12 cellular contexts compared by ENCODE assay signal in the genomic region with DNA sequence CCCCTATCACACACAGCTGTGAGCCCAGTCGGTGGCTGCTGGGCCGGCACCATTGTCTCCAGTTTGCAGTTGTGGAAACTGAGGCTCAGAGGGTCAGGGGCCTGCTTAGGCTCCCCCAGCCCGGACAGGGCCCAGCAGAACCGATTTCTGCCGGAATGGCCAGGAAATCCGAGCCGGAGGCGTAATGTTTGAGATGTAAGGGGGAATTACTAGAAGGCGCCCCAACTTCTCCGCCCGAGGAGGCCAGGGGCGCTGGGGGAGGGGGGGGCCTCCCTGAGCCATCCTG. TPM values are rescaled to one million over a fixed set of nuclear protein-coding genes. Genes with fewer than 3 reads are reported as not detected.
DNase-seq lines count a peak whose midpoint lies in the region; ATAC-seq and TF ChIP-seq lines count a peak whose summit lies in the region.
"Had no signal": no experiment of that assay in that cellular context is flagged by ENCODE, and none has a peak within 500 bp of the region (broad histone marks: within the 10 kb centered on the region; RNA-seq: fewer than 3 reads in every experiment).

No MANE protein-coding gene starts in this region.

- H3K9ac ChIP-seq in endodermal cell (ENCODE audit: extremely low read depth, low read length, poor library complexity, severe bottlenecking), result no peak overlapping the region
- no peak overlapping the region for H3K9ac ChIP-seq in smooth muscle cell (ENCODE audit: low read depth)

- no peak for DNase-seq in activated T-cell treated with anti-CD3 and anti-CD28 coated beads, Interleukin-2, amount 50 U/mL, for 4 hours
- DNase-seq in activated T-cell treated with anti-CD3 and anti-CD28 coated beads for 4 hours, result no peak
- DNase-seq in Panc1 (ENCODE audit: low read depth, low spot score), result no peak
- DNase-seq in endodermal cell, result no peak
- no peak for DNase-seq in smooth muscle cell (lab: John Stamatoyannopoulos, UW; ENCODE audit: unreplicated experiment)
- DNase-seq in NCI-H524 treated with DMSO at 0.1 percent for 48 hours (lab: John Stamatoyannopoulos, UW), result no peak
- no peak for DNase-seq in 8988T
- DNase-seq: NCI-H1694 treated with DMSO at 0.1 percent for 48 hours, T-helper 9 cell had no signal

- POLR2A ChIA-PET in Panc1 (lab: Charles Lee), result no interaction called here

- no peak overlapping the region for H2AFZ ChIP-seq in smooth muscle cell (ENCODE audit: low read depth)

- TF ChIP-seq CTCF in Panc1 (IDR thresholded peaks at IDR 0.05), result no peak
- no peak for TF ChIP-seq CTCF in endodermal cell (conservative IDR thresholded peaks at IDR 0.05)
- no peak for TF ChIP-seq CTCF in smooth muscle cell (IDR thresholded peaks at IDR 0.05; ENCODE audit: borderline replicate concordance, insufficient read depth, poor library complexity, severe bottlenecking)

- no peak overlapping the region for H3K27ac ChIP-seq in Panc1 (ENCODE audit: low read length)
- no peak overlapping the region for H3K27ac ChIP-seq in endodermal cell (ENCODE audit: low read depth, low read length)
- no peak overlapping the region for H3K27ac ChIP-seq in smooth muscle cell (ENCODE audit: low read depth)

- H3K36me3 ChIP-seq in Panc1 (ENCODE audit: control insufficient read depth, insufficient read depth, low read length) (no peaks in the 10 kb centered on the region), endodermal cell (ENCODE audit: control insufficient read depth, insufficient read depth, low read length) (no peaks in the 10 kb centered on the region), smooth muscle cell (ENCODE audit: low read depth) (no peaks in the 10 kb centered on the region)

- WGBS in endodermal cell (ENCODE audit: insufficient coverage in 1 of 2, insufficient read length in 1 of 2), 2 experiments, result 4 to 13% methylated on average over 9 to 12 of the region's 12 CpGs
- WGBS in smooth muscle cell (ENCODE audit: low lambda C conversion rate), result 25% methylated on average over 10 of the region's 12 CpGs

- peaks cover 22% of the 10 kb centered on the region for H3K4me1 Mint-ChIP-seq in activated T-cell treated with anti-CD3 and anti-CD28 coated beads, Interleukin-2, amount 50 U/mL, for 4 hours (ENCODE audit: low read depth)
- peaks cover 2% of the 10 kb centered on the region for H3K4me1 Mint-ChIP-seq in endodermal cell

- no peaks in the 10 kb centered on the region for H4K20me1 ChIP-seq in smooth muscle cell (ENCODE audit: low read depth)

- H3K27me3 Mint-ChIP-seq in activated T-cell treated with anti-CD3 and anti-CD28 coated beads, Interleukin-2, amount 50 U/mL, for 4 hours (ENCODE audit: low read depth), result peaks cover 5% of the 10 kb centered on the region
- H3K27me3 Mint-ChIP-seq in endodermal cell (ENCODE audit: insufficient read depth), result peaks cover 75% of the 10 kb centered on the region

- peak overlapping the region; percentile 71 for H3K4me3 Mint-ChIP-seq in activated T-cell treated with anti-CD3 and anti-CD28 coated beads, Interleukin-2, amount 50 U/mL, for 4 hours
- peak overlapping the region; percentile 33 for H3K4me3 Mint-ChIP-seq in endodermal cell

- no peaks in the 10 kb centered on the region for H3K9me3 Mint-ChIP-seq in activated T-cell treated with anti-CD3 and anti-CD28 coated beads, Interleukin-2, amount 50 U/mL, for 4 hours
- H3K9me3 Mint-ChIP-seq in endodermal cell, result no peaks in the 10 kb centered on the region

- intact Hi-C loops in Panc1 (cut with micrococcal nuclease; ENCODE audit: unreplicated experiment), result loop anchor here (10.0 kb wide), 1 partner anchor 143 kb away; no protein-coding TSS in a partner anchor

- no peak overlapping the region for H3K27ac Mint-ChIP-seq in endodermal cell

- in situ Hi-C loops in Panc1 (cut with HindIII; ENCODE audit: low pct_unique_long_range_greater_than_20kb, low sequenced_read_pairs), result no loop called here

- no peaks in the 10 kb centered on the region for H3K36me3 Mint-ChIP-seq in activated T-cell treated with anti-CD3 and anti-CD28 coated beads, Interleukin-2, amount 50 U/mL, for 4 hours (ENCODE audit: insufficient read depth)
- no peaks in the 10 kb centered on the region for H3K36me3 Mint-ChIP-seq in endodermal cell (ENCODE audit: low read depth)

- H3K4me3 ChIP-seq in Panc1 (ENCODE audit: low read depth in 2 of 2, low read length in 2 of 2) (peak overlapping the region; percentile 31 to 45), endodermal cell (ENCODE audit: low read length) (peak overlapping the region; percentile 60), smooth muscle cell (peak overlapping the region; percentile 34)

- peaks cover 7% of the 10 kb centered on the region for H3K79me2 ChIP-seq in smooth muscle cell (ENCODE audit: low read depth)

- H3F3A ChIP-seq in smooth muscle cell (ENCODE audit: low read depth), result peaks cover 4% of the 10 kb centered on the region

- BruUV-seq in Panc1 (replicated peaks; lab: Mats Ljungman, UMichigan), result no TSS peak

- H3K27me3 ChIP-seq in Panc1 (ENCODE audit: control insufficient read depth, insufficient read depth, low read length), result no peaks in the 10 kb centered on the region
- peaks cover 60% of the 10 kb centered on the region for H3K27me3 ChIP-seq in endodermal cell (ENCODE audit: control insufficient read depth, insufficient read depth, low read length, poor library complexity, severe bottlenecking)
- H3K27me3 ChIP-seq in smooth muscle cell (ENCODE audit: low read depth), result peaks cover 42% of the 10 kb centered on the region

- no peak for ATAC-seq in activated T-cell treated with anti-CD3 and anti-CD28 coated beads, Interleukin-2, amount 50 U/mL, for 4 hours
- ATAC-seq in Panc1, result no peak
- no peak for ATAC-seq in HG03460 (IDR thresholded peaks at IDR 0.05; ENCODE audit: unreplicated experiment)

- CTCF ChIA-PET in Panc1 (lab: Charles Lee), result interaction anchor here (0.6 kb wide), 1 partner anchor 111 kb away, joined by 3 read pairs; no protein-coding TSS in a partner anchor

- H3K9me3 ChIP-seq in Panc1 (ENCODE audit: control insufficient read depth, insufficient read depth, low read depth, low read length), result no peaks in the 10 kb centered on the region
- H3K9me3 ChIP-seq in endodermal cell (ENCODE audit: control insufficient read depth, low read length), result no peaks in the 10 kb centered on the region
- H3K9me3 ChIP-seq in smooth muscle cell (replicated peaks; ENCODE audit: low read depth), result no peaks in the 10 kb centered on the region

- peak overlapping the region; percentile 81 for H3K4me2 ChIP-seq in smooth muscle cell

- H3K4me1 ChIP-seq in Panc1 (ENCODE audit: control insufficient read depth, insufficient read depth, low read length) (peaks cover 3% of the 10 kb centered on the region; the same call in 1 of the 2 replicates), endodermal cell (ENCODE audit: control insufficient read depth, insufficient read depth, low read length) (peaks cover 3% of the 10 kb centered on the region), smooth muscle cell (ENCODE audit: low read depth) (no peaks in the 10 kb centered on the region)

RNA-seq across cellular contexts. Expression of a gene that starts 1.0 kb away (rescaled TPM):
- total RNA-seq in activated T-cell treated with anti-CD3 and anti-CD28 coated beads, Interleukin-2, amount 50 U/mL, for 4 hours, result 1 to 10 TPM; 2.9 to 5.1 (median 3.3) TPM
- 0.92 TPM for total RNA-seq in Panc1 (2021; ENCODE audit: unreplicated experiment)
- polyA plus RNA-seq in Panc1 (2012; ENCODE audit: insufficient read length), result 6.5 TPM
- total RNA-seq in endodermal cell, result under 1 TPM in 1 of 2 donors, not detected in 1; 0.73 TPM
- polyA plus RNA-seq in endodermal cell (2013, experiment 1 of 2), result 1.3 TPM
- 0.70 TPM for polyA plus RNA-seq in endodermal cell (2013, experiment 2 of 2)
- 0.27 TPM in 1 of 2 replicates, not detected in the other for total RNA-seq in smooth muscle cell
- polyA plus RNA-seq in smooth muscle cell, result 0.61 and 1.4 TPM in 2 replicates
- total RNA-seq: left lobe of liver, pulmonary artery endothelial cell had no signal

RNA-seq across cellular contexts. Expression of a gene that starts 5.1 kb away (rescaled TPM):
- total RNA-seq in activated T-cell treated with anti-CD3 and anti-CD28 coated beads, Interleukin-2, amount 50 U/mL, for 4 hours, result 10 to 100 TPM; 92.3 to 97.7 (median 96.3) TPM
- total RNA-seq in Panc1 (2021; ENCODE audit: unreplicated experiment) (43.5 TPM), endodermal cell (10 to 100 TPM; 61.1 to 64.7 TPM), smooth muscle cell (25.9 and 42.3 TPM in 2 replicates)
- polyA plus RNA-seq in Panc1 (2012; ENCODE audit: insufficient read length), result 39.7 TPM
- 54.6 TPM for polyA plus RNA-seq in endodermal cell (2013, experiment 1 of 2)
- 56.9 TPM for polyA plus RNA-seq in endodermal cell (2013, experiment 2 of 2)
- polyA plus RNA-seq in smooth muscle cell, result 69.4 and 70.5 TPM in 2 replicates

RNA-seq across cellular contexts. Expression of a gene that starts 7.7 kb away (rescaled TPM):
- 10 to 100 TPM in 1 of 3 donors, 1 to 10 TPM in 2; 7.3 to 13.2 (median 10.0) TPM for total RNA-seq in activated T-cell treated with anti-CD3 and anti-CD28 coated beads, Interleukin-2, amount 50 U/mL, for 4 hours
- total RNA-seq in Panc1 (2021; ENCODE audit: unreplicated experiment) (28.9 TPM), endodermal cell (100 to 1,000 TPM; 121 to 124 TPM), smooth muscle cell (50.3 TPM in 2 replicates)
- polyA plus RNA-seq in Panc1 (2012; ENCODE audit: insufficient read length), result 27.8 TPM
- 40.4 TPM for polyA plus RNA-seq in endodermal cell (2013, experiment 1 of 2)
- polyA plus RNA-seq in endodermal cell (2013, experiment 2 of 2), result 41.7 TPM
- 45.7 and 75.2 TPM in 2 replicates for polyA plus RNA-seq in smooth muscle cell

RNA-seq across cellular contexts. Expression of a gene that starts 24.8 kb away (rescaled TPM):
- total RNA-seq in activated T-cell treated with anti-CD3 and anti-CD28 coated beads, Interleukin-2, amount 50 U/mL, for 4 hours, result not detected
- total RNA-seq in Panc1 (2021; ENCODE audit: unreplicated experiment) (not detected), endodermal cell (not detected), smooth muscle cell (not detected in 2 replicates)
- polyA plus RNA-seq in Panc1 (2012; ENCODE audit: insufficient read length), result not detected
- polyA plus RNA-seq in endodermal cell (2013, experiment 1 of 2), result under 0.01 TPM
- under 0.01 TPM for polyA plus RNA-seq in endodermal cell (2013, experiment 2 of 2)
- not detected in 2 replicates for polyA plus RNA-seq in smooth muscle cell
- total RNA-seq: left lobe of liver, pulmonary artery endothelial cell had no signal

RNA-seq across cellular contexts. Expression of a gene that starts 25.1 kb away (rescaled TPM):
- total RNA-seq in activated T-cell treated with anti-CD3 and anti-CD28 coated beads, Interleukin-2, amount 50 U/mL, for 4 hours, result 10 to 100 TPM; 70.4 to 73.9 (median 73.6) TPM
- total RNA-seq in Panc1 (2021; ENCODE audit: unreplicated experiment), result 39.5 TPM
- polyA plus RNA-seq in Panc1 (2012; ENCODE audit: insufficient read length), result 58.1 TPM
- total RNA-seq in endodermal cell, result 10 to 100 TPM; 75.8 to 92.4 TPM
- 69.8 TPM for polyA plus RNA-seq in endodermal cell (2013, experiment 1 of 2)
- polyA plus RNA-seq in endodermal cell (2013, experiment 2 of 2), result 66.0 TPM
- 19.0 and 25.2 TPM in 2 replicates for total RNA-seq in smooth muscle cell
- 86.8 and 87.1 TPM in 2 replicates for polyA plus RNA-seq in smooth muscle cell
